19 cellular contexts compared by ENCODE assay signal in genomic region chr17:10031606-10032005, GRCh38.
"Had no signal": no experiment of that assay in that cellular context is flagged by ENCODE, and none has a peak within 500 bp of the region (broad histone marks: within the 10 kb centered on the region; RNA-seq: fewer than 3 reads in every experiment).

No MANE protein-coding gene starts in this region.

- H3K9me3 ChIP-seq: ascending aorta, breast epithelium, gastrocnemius medialis, prostate gland, SJCRH30, testis, upper lobe of right lung had no signal

- H3K27me3 ChIP-seq: ascending aorta, breast epithelium, SJCRH30, testis had no signal

- H3K4me1 ChIP-seq: ascending aorta, prostate gland, SJCRH30 had no signal

- DNase-seq: activated CD4-positive, alpha-beta T cell treated with anti-CD3 and anti-CD28 coated beads, Interleukin-2, amount 10 ng/mL, durations not matched to agents 7 days and 5 days; activated CD8-positive, alpha-beta memory T cell treated with anti-CD3 and anti-CD28 coated beads, Interleukin-2, amount 50 U/mL, for 4 hours; activated effector memory CD4-positive, alpha-beta T cell treated with Interleukin-2 at 50 U/mL for 16 hours; activated naive CD4-positive, alpha-beta T cell treated with anti-CD3 and anti-CD28 coated beads, Interleukin-2, amount 10 ng/mL, durations not matched to agents 7 days and 5 days; activated T-cell treated with anti-CD3 and anti-CD28 coated beads, Interleukin-2, amount 50 U/mL, for 4 hours; erythroblast; gastrocnemius medialis; kidney glomerular epithelial cell; right cardiac atrium; SJCRH30; stimulated activated CD4-positive, alpha-beta T cell treated with anti-CD3 and anti-CD28 coated beads, Interleukin-15, amount 100 ng/mL, for 24 hours; stimulated activated CD4-positive, alpha-beta T cell treated with anti-CD3 and anti-CD28 coated beads, Interleukin-2, amount 100 ng/mL, for 48 hours; testis; upper lobe of right lung had no signal

- ATAC-seq: activated CD4-positive, CD25-positive, alpha-beta regulatory T cell treated with anti-CD3 and anti-CD28 coated beads, Interleukin-2, amount 50 U/mL, for 24 hours; activated T-cell treated with anti-CD3 and anti-CD28 coated beads, Interleukin-2, amount 50 U/mL, for 4 hours; gastrocnemius medialis; upper lobe of right lung had no signal

- H3K4me3 ChIP-seq: ascending aorta, breast epithelium, gastrocnemius medialis, prostate gland, SJCRH30, skin epidermis, testis, upper lobe of right lung had no signal

- H3K36me3 ChIP-seq: ascending aorta, breast epithelium, gastrocnemius medialis, prostate gland, SJCRH30, upper lobe of right lung had no signal

- H3K27ac ChIP-seq: ascending aorta, gastrocnemius medialis, prostate gland, SJCRH30, skin epidermis, upper lobe of right lung had no signal
